ENCODE assay signal across 9 cellular contexts in genomic region chr18:49861659-49862058, GRCh38. TPM values are rescaled to one million over a fixed set of nuclear protein-coding genes. Genes with fewer than 3 reads are reported as not detected.
DNase-seq lines count a peak whose midpoint lies in the region; ATAC-seq, FAIRE-seq and TF ChIP-seq lines count a peak whose summit lies in the region.
"Had no signal": no experiment of that assay in that cellular context is flagged by ENCODE, and none has a peak within 500 bp of the region (broad histone marks: within the 10 kb centered on the region; RNA-seq: fewer than 3 reads in every experiment).

No MANE protein-coding gene starts in this region.

- H3K36me3 ChIP-seq in IMR-90 (ENCODE audit: control insufficient read depth, insufficient read depth, low read length): no peaks in the 10 kb centered on the region
- no peaks in the 10 kb centered on the region for H3K36me3 ChIP-seq in naive thymus-derived CD4-positive, alpha-beta T cell (ENCODE audit: control insufficient read depth in 2 of 3, insufficient read depth in 3 of 3, low read length in 3 of 3)

- TF ChIP-seq POLR2A in IMR-90 (IDR thresholded peaks at IDR 0.05; ENCODE audit: low read depth, low read length): no peak

- TF ChIP-seq RAD21 in IMR-90 (IDR thresholded peaks at IDR 0.05; ENCODE audit: low read length): peak; percentile 37; the same call in 1 of the 2 replicates

- H3K4me2 ChIP-seq in IMR-90 (ENCODE audit: low read depth, low read length): no peak overlapping the region

- peaks cover 12% of the 10 kb centered on the region for H3K36me3 Mint-ChIP-seq in Calu3 (ENCODE audit: insufficient read depth, unreplicated experiment)
- no peaks in the 10 kb centered on the region for H3K36me3 Mint-ChIP-seq in brain
- H3K36me3 Mint-ChIP-seq in naive thymus-derived CD4-positive, alpha-beta T cell: no peaks in the 10 kb centered on the region

- no peaks in the 10 kb centered on the region for H4K20me1 ChIP-seq in IMR-90 (ENCODE audit: insufficient read depth, low read length)

- H3K4ac ChIP-seq in IMR-90 (ENCODE audit: low read depth, low read length): no peak overlapping the region

- H2BK120ac ChIP-seq in IMR-90 (ENCODE audit: low read depth, low read length): no peak overlapping the region

- H3K27me3 Mint-ChIP-seq in Calu3 (ENCODE audit: unreplicated experiment) (no peaks in the 10 kb centered on the region), brain (peaks cover 15% of the 10 kb centered on the region)
- H3K27me3 Mint-ChIP-seq in naive thymus-derived CD4-positive, alpha-beta T cell: peaks cover 0 to 8% (median 4%) of the 10 kb centered on the region in 5 donors

- no peaks in the 10 kb centered on the region for H3K9me3 ChIP-seq in IMR-90 (ENCODE audit: control insufficient read depth, insufficient read depth, low read length)
- no peaks in the 10 kb centered on the region for H3K9me3 ChIP-seq in naive thymus-derived CD4-positive, alpha-beta T cell (ENCODE audit: control insufficient read depth in 2 of 3, low read length in 3 of 3)

- no peak overlapping the region for H2AK5ac ChIP-seq in IMR-90 (ENCODE audit: low read depth, low read length)

- no peak overlapping the region for H3K56ac ChIP-seq in IMR-90 (ENCODE audit: extremely low read depth, insufficient read depth, low read length)

- H3K18ac ChIP-seq in IMR-90 (ENCODE audit: low read depth, low read length): no peak overlapping the region

- H2BK20ac ChIP-seq in IMR-90 (ENCODE audit: low read depth, low read length): no peak overlapping the region

- no peak overlapping the region for H3K4me3 ChIP-seq in IMR-90 (ENCODE audit: insufficient read depth, low read depth, low read length)
- no peak overlapping the region for H3K4me3 ChIP-seq in naive thymus-derived CD4-positive, alpha-beta T cell (ENCODE audit: low read length)

- DNase-seq in Calu3: no peak
- DNase-seq in IMR-90: no peak
- peak in 5 of 9 donors; percentile 12 to 30 (median 22) for DNase-seq in naive thymus-derived CD4-positive, alpha-beta T cell
- no peak for DNase-seq in urothelium cell line (ENCODE audit: low spot score)
- no peak for DNase-seq in NCI-H748 (lab: John Stamatoyannopoulos, UW; ENCODE audit: unreplicated experiment)
- DNase-seq: right cardiac atrium had no signal

- H3K4me3 Mint-ChIP-seq in Calu3 (ENCODE audit: low read depth, unreplicated experiment): no peak overlapping the region
- H3K4me3 Mint-ChIP-seq in brain: no peak overlapping the region
- no peak overlapping the region for H3K4me3 Mint-ChIP-seq in naive thymus-derived CD4-positive, alpha-beta T cell

- H3K4me1 Mint-ChIP-seq in Calu3 (ENCODE audit: low read depth, unreplicated experiment) (peaks cover 32% of the 10 kb centered on the region), brain (peaks cover 48% of the 10 kb centered on the region)
- peaks cover 0 to 6% (median 0%) of the 10 kb centered on the region in 7 donors for H3K4me1 Mint-ChIP-seq in naive thymus-derived CD4-positive, alpha-beta T cell

- no peak for FAIRE-seq in urothelium cell line (lab: Jason Lieb, UNC)

- no peaks in the 10 kb centered on the region for H3K9me1 ChIP-seq in IMR-90 (ENCODE audit: insufficient read depth, low read length)

- TF ChIP-seq CTCF in Calu3 (IDR thresholded peaks at IDR 0.05; ENCODE audit: unreplicated experiment): peak; percentile 55
- peak; percentile 30; the same call in 1 of the 2 replicates for TF ChIP-seq CTCF in IMR-90 (conservative IDR thresholded peaks at IDR 0.05; ENCODE audit: low read depth, low read length)
- TF ChIP-seq CTCF in brain (conservative IDR thresholded peaks at IDR 0.05): peak; percentile 50 to 59

- H2BK15ac ChIP-seq in IMR-90 (ENCODE audit: low read depth, low read length): no peak overlapping the region

- H4K8ac ChIP-seq in IMR-90 (ENCODE audit: low read depth in 2 of 2, low read length in 2 of 2): no peak overlapping the region

- H2BK5ac ChIP-seq in IMR-90 (ENCODE audit: low read depth, low read length, poor library complexity, severe bottlenecking): no peak overlapping the region

- ATAC-seq in IMR-90 (ENCODE audit: low read depth): no peak
- no peak for ATAC-seq in naive thymus-derived CD4-positive, alpha-beta T cell
- ATAC-seq in GM21423 (IDR thresholded peaks at IDR 0.05; ENCODE audit: unreplicated experiment): no peak
- no peak for ATAC-seq in HG02885 (IDR thresholded peaks at IDR 0.05; ENCODE audit: poor library complexity, unreplicated experiment)
- ATAC-seq: right cardiac atrium had no signal

- H3K27me3 ChIP-seq in IMR-90 (ENCODE audit: control insufficient read depth, insufficient read depth, low read length): peaks cover 29% of the 10 kb centered on the region
- H3K27me3 ChIP-seq in naive thymus-derived CD4-positive, alpha-beta T cell (ENCODE audit: control insufficient read depth in 2 of 2, insufficient read depth in 2 of 2, low read length in 2 of 2): no peaks in the 10 kb centered on the region

- no peak overlapping the region for H3K14ac ChIP-seq in IMR-90 (replicated peaks; ENCODE audit: low read depth, low read length)

- H2AFZ ChIP-seq in IMR-90 (replicated peaks; ENCODE audit: low read length, poor library complexity): no peak overlapping the region

- no peak overlapping the region for H3K27ac ChIP-seq in IMR-90 (ENCODE audit: insufficient read depth, low read length)
- no peak overlapping the region for H3K27ac ChIP-seq in naive thymus-derived CD4-positive, alpha-beta T cell (ENCODE audit: low read depth, low read length)

- in situ Hi-C loops in IMR-90 (cut with MboI; ENCODE audit: low sequenced_read_pairs): loop anchor here (5.0 kb wide), 1 partner anchor 304 kb away; no protein-coding TSS in a partner anchor

- no peaks in the 10 kb centered on the region for H3K4me1 ChIP-seq in IMR-90 (ENCODE audit: control insufficient read depth, insufficient read depth, low read length)
- no peaks in the 10 kb centered on the region for H3K4me1 ChIP-seq in naive thymus-derived CD4-positive, alpha-beta T cell (ENCODE audit: control insufficient read depth in 2 of 2, insufficient read depth in 2 of 2, low read length in 2 of 2)

- H4K5ac ChIP-seq in IMR-90 (ENCODE audit: low read depth, low read length): no peak overlapping the region

- H2AK9ac ChIP-seq in IMR-90 (replicated peaks; ENCODE audit: low read depth, low read length, poor library complexity): no peak overlapping the region

- dilution Hi-C loops in IMR-90 (cut with HindIII; ENCODE audit: low sequenced_read_pairs, unreplicated experiment): no loop called here

- no CpG with 5 or more reads among the region's 3 CpGs for WGBS in IMR-90 (ENCODE audit: extremely low coverage in 2 of 2, insufficient read length in 1 of 2), 2 experiments

- H3K23ac ChIP-seq in IMR-90 (ENCODE audit: low read depth, low read length): no peak overlapping the region

- POLR2A ChIA-PET in IMR-90 (lab: Charles Lee; ENCODE audit: unreplicated experiment): no interaction called here
- POLR2A ChIA-PET in naive thymus-derived CD4-positive, alpha-beta T cell (lab: Charles Lee): no interaction called here

- H3K79me1 ChIP-seq in IMR-90 (ENCODE audit: low read depth in 1 of 2, low read length in 2 of 2): no peaks in the 10 kb centered on the region

- no TSS peak for BruUV-seq in Calu3 (replicated peaks; lab: Mats Ljungman, UMichigan)
- BruUV-seq in IMR-90 (replicated peaks; lab: Mats Ljungman, UMichigan): no TSS peak

- no peak overlapping the region for H3K9ac ChIP-seq in IMR-90 (ENCODE audit: low read depth, low read length)

- intact Hi-C loops in Calu3 (cut with micrococcal nuclease; ENCODE audit: unreplicated experiment) (no loop called here), IMR-90 (cut with micrococcal nuclease) (no loop called here)
- intact Hi-C loops in naive thymus-derived CD4-positive, alpha-beta T cell (cut with micrococcal nuclease): loop anchor here in 1 of 2 donors (1.0 kb wide), 1 partner anchor 1186 kb away; no protein-coding TSS in a partner anchor

- no peak overlapping the region for H3K27ac Mint-ChIP-seq in Calu3 (ENCODE audit: unreplicated experiment)
- H3K27ac Mint-ChIP-seq in brain: peak overlapping the region in 4 of 5 experiments; percentile 4 to 80 (median 44)
- H3K27ac Mint-ChIP-seq in naive thymus-derived CD4-positive, alpha-beta T cell: no peak overlapping the region

- H3K9me3 Mint-ChIP-seq in Calu3 (ENCODE audit: low read depth, unreplicated experiment): no peaks in the 10 kb centered on the region
- no peaks in the 10 kb centered on the region for H3K9me3 Mint-ChIP-seq in brain
- no peaks in the 10 kb centered on the region for H3K9me3 Mint-ChIP-seq in naive thymus-derived CD4-positive, alpha-beta T cell

- CTCF ChIA-PET in Calu3 (lab: Charles Lee) (interaction anchor here (0.6 to 1.6 kb wide), 4 partner anchors 35 to 302 kb away, joined by 3 to 4 read pairs (median 4); no protein-coding TSS in a partner anchor), IMR-90 (lab: Yijun Ruan, JAX) (interaction anchor here (1.2 kb wide), 1 partner anchor 301 kb away, joined by 3 read pairs; no protein-coding TSS in a partner anchor)
- CTCF ChIA-PET in naive thymus-derived CD4-positive, alpha-beta T cell (lab: Charles Lee): interaction anchor here (0.7 to 4.0 kb wide), 8 partner anchors 83 to 1188 kb away, joined by 3 to 52 read pairs (median 6); no protein-coding TSS in a partner anchor

- H4K91ac ChIP-seq in IMR-90 (ENCODE audit: insufficient read depth, low read depth, low read length): no peak overlapping the region

TF ChIP-seq in IMR-90, 13 proteins besides CTCF, POLR2A, EP300 and RAD21:
- no peak for TF ChIP-seq MAFK (IDR thresholded peaks at IDR 0.05; ENCODE audit: low read depth, low read length)
- TF ChIP-seq MAZ (IDR thresholded peaks at IDR 0.05; ENCODE audit: borderline replicate concordance, low read depth, low read length): no peak
- peak; percentile 20; the same call in 1 of the 2 replicates for TF ChIP-seq SMC3 (IDR thresholded peaks at IDR 0.05; ENCODE audit: low read depth, low read length)

RNA-seq across cellular contexts. Expression of gene ACAA2, which starts 48.3 kb away (rescaled TPM):
- 77.1 and 79.9 TPM in 2 replicates for total RNA-seq in Calu3 (2022)
- 61.5 and 71.7 TPM in 2 replicates for total RNA-seq in IMR-90 (2012; rRNA removed)
- 19.0 and 24.4 TPM in 2 replicates for polyA plus RNA-seq in IMR-90 (2012; rRNA removed)
- polyA plus RNA-seq in IMR-90 (2012; cell fraction: cytosol; rRNA removed): 6.5 and 12.8 TPM in 2 replicates
- polyA plus RNA-seq in IMR-90 (2012; cell fraction: nucleus; rRNA removed; ENCODE audit: low replicate concordance): 2.4 and 15.0 TPM in 2 replicates
- polyA plus RNA-seq in brain (ENCODE audit: insufficient read depth, low read depth, low replicate concordance): 146 TPM
- 10 to 100 TPM; 15.4 to 94.7 (median 24.4) TPM for total RNA-seq in naive thymus-derived CD4-positive, alpha-beta T cell
- 10 to 100 TPM; 62.1 to 71.7 TPM for polyA plus RNA-seq in naive thymus-derived CD4-positive, alpha-beta T cell

Comparison
In these comparisons a context has a peak if more than half of its experiments do, and no peak if none do; other contexts are left out.
1. DNase-seq: peak in naive thymus-derived CD4-positive, alpha-beta T cell (5 of 9); none in Calu3 (single experiment), IMR-90 (single experiment), urothelium cell line (single experiment) and NCI-H748 (single experiment).
2. H3K27ac Mint-ChIP-seq: peak in brain (4 of 5); none in Calu3 (single experiment) and naive thymus-derived CD4-positive, alpha-beta T cell (0 of 9).
3. Peak in every context shown above with its lines, with median percentiles within 50 percentile points of each other: CTCF ChIP-seq.